2 cellular contexts compared by ENCODE assay signal in the genomic region with DNA sequence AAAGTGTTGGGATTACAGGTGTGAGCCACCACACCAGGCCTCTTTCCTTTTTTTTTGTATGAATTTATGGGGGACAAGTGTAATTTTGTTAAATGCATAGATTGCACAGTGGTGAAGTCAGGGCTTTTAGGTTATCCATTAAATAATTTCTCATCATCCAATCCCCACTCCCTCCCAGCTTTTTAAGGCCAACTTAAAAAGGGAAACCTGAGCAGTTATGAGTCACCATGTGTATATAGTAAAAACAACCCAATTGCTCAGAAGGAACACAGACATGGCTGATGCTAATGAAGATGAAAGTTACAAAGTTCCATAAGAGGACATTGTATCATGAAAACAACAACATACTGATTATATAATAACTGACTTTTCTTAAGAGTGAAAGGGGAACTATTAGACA.
TF ChIP-seq lines count a peak whose summit lies in the region.

No MANE protein-coding gene starts in this region.

TF ChIP-seq in A549, 52 proteins besides CTCF, POLR2A, EP300 and RAD21 (continued from another document):
- no peak for TF ChIP-seq TP53 (CRISPR knock-in tag; IDR thresholded peaks at IDR 0.05)
- TF ChIP-seq GATA3 (IDR thresholded peaks at IDR 0.05; ENCODE audit: borderline replicate concordance) = no peak
- no peak for TF ChIP-seq KDM1A (IDR thresholded peaks at IDR 0.05; ENCODE audit: low read depth)

TF ChIP-seq in GM23338, 12 proteins besides CTCF, POLR2A, EP300 and RAD21:
- TF ChIP-seq, protein P1, sequence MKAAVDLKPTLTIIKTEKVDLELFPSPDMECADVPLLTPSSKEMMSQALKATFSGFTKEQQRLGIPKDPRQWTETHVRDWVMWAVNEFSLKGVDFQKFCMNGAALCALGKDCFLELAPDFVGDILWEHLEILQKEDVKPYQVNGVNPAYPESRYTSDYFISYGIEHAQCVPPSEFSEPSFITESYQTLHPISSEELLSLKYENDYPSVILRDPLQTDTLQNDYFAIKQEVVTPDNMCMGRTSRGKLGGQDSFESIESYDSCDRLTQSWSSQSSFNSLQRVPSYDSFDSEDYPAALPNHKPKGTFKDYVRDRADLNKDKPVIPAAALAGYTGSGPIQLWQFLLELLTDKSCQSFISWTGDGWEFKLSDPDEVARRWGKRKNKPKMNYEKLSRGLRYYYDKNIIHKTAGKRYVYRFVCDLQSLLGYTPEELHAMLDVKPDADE (IDR thresholded peaks at IDR 0.05) = no peak
- TF ChIP-seq CREB1 (CRISPR knock-in tag; IDR thresholded peaks at IDR 0.05; ENCODE audit: low read depth) (no peak), EZH2 (IDR thresholded peaks at IDR 0.05; ENCODE audit: low read depth, unreplicated experiment) (no peak), ZNF331 (CRISPR knock-in tag; IDR thresholded peaks at IDR 0.05; ENCODE audit: low read depth) (no peak), REST (IDR thresholded peaks at IDR 0.05; ENCODE audit: unreplicated experiment) (no peak), POLR2AphosphoS5 (IDR thresholded peaks at IDR 0.05; ENCODE audit: low read depth) (no peak), NANOG (IDR thresholded peaks at IDR 0.05; ENCODE audit: borderline replicate concordance) (no peak), JUNB (IDR thresholded peaks at IDR 0.05; ENCODE audit: unreplicated experiment) (no peak), ZNF114 (CRISPR knock-in tag; IDR thresholded peaks at IDR 0.05) (no peak), STAT1 (IDR thresholded peaks at IDR 0.05; ENCODE audit: unreplicated experiment) (no peak), EZH2phosphoT487 (IDR thresholded peaks at IDR 0.05; ENCODE audit: unreplicated experiment) (no peak)
- TF ChIP-seq, protein P2, sequence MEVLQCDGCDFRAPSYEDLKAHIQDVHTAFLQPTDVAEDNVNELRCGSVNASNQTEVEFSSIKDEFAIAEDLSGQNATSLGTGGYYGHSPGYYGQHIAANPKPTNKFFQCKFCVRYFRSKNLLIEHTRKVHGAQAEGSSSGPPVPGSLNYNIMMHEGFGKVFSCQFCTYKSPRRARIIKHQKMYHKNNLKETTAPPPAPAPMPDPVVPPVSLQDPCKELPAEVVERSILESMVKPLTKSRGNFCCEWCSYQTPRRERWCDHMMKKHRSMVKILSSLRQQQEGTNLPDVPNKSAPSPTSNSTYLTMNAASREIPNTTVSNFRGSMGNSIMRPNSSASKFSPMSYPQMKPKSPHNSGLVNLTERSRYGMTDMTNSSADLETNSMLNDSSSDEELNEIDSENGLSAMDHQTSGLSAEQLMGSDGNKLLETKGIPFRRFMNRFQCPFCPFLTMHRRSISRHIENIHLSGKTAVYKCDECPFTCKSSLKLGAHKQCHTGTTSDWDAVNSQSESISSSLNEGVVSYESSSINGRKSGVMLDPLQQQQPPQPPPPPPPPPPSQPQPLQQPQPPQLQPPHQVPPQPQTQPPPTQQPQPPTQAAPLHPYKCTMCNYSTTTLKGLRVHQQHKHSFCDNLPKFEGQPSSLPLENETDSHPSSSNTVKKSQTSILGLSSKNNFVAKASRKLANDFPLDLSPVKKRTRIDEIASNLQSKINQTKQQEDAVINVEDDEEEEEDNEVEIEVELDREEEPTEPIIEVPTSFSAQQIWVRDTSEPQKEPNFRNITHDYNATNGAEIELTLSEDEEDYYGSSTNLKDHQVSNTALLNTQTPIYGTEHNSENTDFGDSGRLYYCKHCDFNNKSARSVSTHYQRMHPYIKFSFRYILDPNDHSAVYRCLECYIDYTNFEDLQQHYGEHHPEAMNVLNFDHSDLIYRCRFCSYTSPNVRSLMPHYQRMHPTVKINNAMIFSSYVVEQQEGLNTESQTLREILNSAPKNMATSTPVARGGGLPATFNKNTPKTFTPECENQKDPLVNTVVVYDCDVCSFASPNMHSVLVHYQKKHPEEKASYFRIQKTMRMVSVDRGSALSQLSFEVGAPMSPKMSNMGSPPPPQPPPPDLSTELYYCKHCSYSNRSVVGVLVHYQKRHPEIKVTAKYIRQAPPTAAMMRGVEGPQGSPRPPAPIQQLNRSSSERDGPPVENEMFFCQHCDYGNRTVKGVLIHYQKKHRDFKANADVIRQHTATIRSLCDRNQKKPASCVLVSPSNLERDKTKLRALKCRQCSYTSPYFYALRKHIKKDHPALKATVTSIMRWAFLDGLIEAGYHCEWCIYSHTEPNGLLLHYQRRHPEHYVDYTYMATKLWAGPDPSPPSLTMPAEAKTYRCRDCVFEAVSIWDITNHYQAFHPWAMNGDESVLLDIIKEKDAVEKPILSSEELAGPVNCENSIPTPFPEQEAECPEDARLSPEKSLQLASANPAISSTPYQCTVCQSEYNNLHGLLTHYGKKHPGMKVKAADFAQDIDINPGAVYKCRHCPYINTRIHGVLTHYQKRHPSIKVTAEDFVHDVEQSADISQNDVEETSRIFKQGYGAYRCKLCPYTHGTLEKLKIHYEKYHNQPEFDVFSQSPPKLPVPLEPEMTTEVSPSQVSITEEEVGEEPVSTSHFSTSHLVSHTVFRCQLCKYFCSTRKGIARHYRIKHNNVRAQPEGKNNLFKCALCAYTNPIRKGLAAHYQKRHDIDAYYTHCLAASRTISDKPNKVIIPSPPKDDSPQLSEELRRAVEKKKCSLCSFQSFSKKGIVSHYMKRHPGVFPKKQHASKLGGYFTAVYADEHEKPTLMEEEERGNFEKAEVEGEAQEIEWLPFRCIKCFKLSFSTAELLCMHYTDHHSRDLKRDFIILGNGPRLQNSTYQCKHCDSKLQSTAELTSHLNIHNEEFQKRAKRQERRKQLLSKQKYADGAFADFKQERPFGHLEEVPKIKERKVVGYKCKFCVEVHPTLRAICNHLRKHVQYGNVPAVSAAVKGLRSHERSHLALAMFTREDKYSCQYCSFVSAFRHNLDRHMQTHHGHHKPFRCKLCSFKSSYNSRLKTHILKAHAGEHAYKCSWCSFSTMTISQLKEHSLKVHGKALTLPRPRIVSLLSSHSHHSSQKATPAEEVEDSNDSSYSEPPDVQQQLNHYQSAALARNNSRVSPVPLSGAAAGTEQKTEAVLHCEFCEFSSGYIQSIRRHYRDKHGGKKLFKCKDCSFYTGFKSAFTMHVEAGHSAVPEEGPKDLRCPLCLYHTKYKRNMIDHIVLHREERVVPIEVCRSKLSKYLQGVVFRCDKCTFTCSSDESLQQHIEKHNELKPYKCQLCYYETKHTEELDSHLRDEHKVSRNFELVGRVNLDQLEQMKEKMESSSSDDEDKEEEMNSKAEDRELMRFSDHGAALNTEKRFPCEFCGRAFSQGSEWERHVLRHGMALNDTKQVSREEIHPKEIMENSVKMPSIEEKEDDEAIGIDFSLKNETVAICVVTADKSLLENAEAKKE (CRISPR knock-in tag; IDR thresholded peaks at IDR 0.05) = no peak
TF ChIP-seq in GM23338: peak in this region for 0.
